ENCODE assay signal across 1 cellular context in the genomic region with DNA sequence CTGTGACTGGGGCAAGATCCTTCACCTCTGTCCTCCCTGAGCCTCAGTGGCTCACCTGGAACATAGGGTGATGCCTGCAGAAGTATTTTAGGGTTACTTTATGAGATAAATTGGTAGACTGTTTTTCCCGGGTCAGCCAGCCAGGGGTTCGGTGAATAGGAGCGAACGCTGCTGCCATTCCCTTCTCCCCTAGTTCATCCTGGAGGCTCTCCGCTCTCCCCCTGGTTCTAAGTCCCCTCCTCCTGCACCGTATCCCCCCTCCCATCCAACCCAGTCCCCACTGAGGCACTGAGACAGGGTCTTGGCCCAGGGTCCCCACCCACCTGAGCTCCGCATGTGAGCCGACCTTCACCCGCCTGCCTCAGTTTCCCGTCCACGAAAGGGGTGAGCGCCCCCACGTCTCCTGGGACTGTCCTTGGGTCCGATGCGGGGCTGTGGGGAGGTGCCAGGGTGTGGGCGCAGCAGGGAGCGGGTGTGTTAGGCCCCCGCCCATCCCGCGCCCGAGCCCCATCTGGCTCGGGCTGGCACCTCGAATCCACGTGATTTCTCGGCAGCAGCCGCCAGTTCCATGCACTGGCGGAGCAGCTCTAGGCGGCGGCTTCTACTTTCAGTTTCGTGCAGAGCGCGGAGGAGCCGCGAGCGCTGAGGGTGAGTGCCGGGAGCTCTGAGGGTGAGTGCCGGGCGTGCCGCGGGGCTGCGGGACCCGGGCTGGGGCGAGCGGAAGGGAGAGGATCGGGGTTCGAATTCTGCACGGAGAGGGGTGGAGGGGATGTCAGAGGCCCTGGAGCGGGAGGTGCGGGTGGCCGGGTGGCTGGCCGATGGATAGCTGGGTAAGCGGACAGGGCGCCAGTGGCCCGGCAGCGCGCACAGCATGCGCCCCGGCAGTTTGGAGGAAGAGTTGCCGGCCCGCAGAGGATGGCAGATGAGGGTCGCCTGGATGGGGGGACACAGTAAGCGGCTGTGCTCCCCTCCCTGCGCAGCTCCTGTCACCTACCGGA.
TF ChIP-seq lines count a peak whose summit lies in the region.

Gene NLRC5, plus strand, starts transcription at position 610 of the 998 bp plus-strand sequence. CDS start 31,156 bp downstream, outside the sequence.

TF ChIP-seq in GM12878, 131 proteins besides CTCF, POLR2A, EP300 and RAD21 (continued from another document and continues in another):
- TF ChIP-seq, protein P1, sequence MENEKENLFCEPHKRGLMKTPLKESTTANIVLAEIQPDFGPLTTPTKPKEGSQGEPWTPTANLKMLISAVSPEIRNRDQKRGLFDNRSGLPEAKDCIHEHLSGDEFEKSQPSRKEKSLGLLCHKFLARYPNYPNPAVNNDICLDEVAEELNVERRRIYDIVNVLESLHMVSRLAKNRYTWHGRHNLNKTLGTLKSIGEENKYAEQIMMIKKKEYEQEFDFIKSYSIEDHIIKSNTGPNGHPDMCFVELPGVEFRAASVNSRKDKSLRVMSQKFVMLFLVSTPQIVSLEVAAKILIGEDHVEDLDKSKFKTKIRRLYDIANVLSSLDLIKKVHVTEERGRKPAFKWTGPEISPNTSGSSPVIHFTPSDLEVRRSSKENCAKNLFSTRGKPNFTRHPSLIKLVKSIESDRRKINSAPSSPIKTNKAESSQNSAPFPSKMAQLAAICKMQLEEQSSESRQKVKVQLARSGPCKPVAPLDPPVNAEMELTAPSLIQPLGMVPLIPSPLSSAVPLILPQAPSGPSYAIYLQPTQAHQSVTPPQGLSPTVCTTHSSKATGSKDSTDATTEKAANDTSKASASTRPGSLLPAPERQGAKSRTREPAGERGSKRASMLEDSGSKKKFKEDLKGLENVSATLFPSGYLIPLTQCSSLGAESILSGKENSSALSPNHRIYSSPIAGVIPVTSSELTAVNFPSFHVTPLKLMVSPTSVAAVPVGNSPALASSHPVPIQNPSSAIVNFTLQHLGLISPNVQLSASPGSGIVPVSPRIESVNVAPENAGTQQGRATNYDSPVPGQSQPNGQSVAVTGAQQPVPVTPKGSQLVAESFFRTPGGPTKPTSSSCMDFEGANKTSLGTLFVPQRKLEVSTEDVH (IDR thresholded peaks at IDR 0.05; ENCODE audit: low read depth, partially characterized antibody): no peak
- no peak for TF ChIP-seq SPI1 (IDR thresholded peaks at IDR 0.05; ENCODE audit: borderline replicate concordance, insufficient read depth, low read depth, low read length)
- 0 out of 2 replicates have a peak, but pooled peaks have one; percentile 13 for TF ChIP-seq CHD1 (IDR thresholded peaks at IDR 0.05; ENCODE audit: low read depth, low read length)
- TF ChIP-seq CHD4 (IDR thresholded peaks at IDR 0.05): no peak
- no peak for TF ChIP-seq NR2C1 (IDR thresholded peaks at IDR 0.05)
- peak; percentile 45; the same call in 1 of the 2 replicates for TF ChIP-seq RB1 (IDR thresholded peaks at IDR 0.05; ENCODE audit: borderline replicate concordance)
- TF ChIP-seq MEF2B (IDR thresholded peaks at IDR 0.05; ENCODE audit: partially characterized antibody, poor library complexity, severe bottlenecking): peak; percentile 82
- TF ChIP-seq CBX3 (IDR thresholded peaks at IDR 0.05; ENCODE audit: borderline replicate concordance, low read depth): no peak
- no peak for TF ChIP-seq HSF1 (IDR thresholded peaks at IDR 0.05; ENCODE audit: low read depth, low read length)
- no peak; the same call in 1 of the 2 replicates for TF ChIP-seq STAT3 (IDR thresholded peaks at IDR 0.05; ENCODE audit: low read depth, low read length)
- TF ChIP-seq JUND (IDR thresholded peaks at IDR 0.05; ENCODE audit: low read depth, low read length): 0 out of 2 replicates have a peak, but pooled peaks have one; percentile 5
- TF ChIP-seq POLR2AphosphoS5 (IDR thresholded peaks at IDR 0.05; ENCODE audit: low read length): no peak
- TF ChIP-seq BRCA1 (IDR thresholded peaks at IDR 0.05; ENCODE audit: low read depth, low read length): no peak
- no peak for TF ChIP-seq RUNX3 (IDR thresholded peaks at IDR 0.05; ENCODE audit: low read length)
- no peak for TF ChIP-seq SP1 (IDR thresholded peaks at IDR 0.05; ENCODE audit: low read depth, low read length)
- no peak for TF ChIP-seq ZSCAN29 (IDR thresholded peaks at IDR 0.05)
- TF ChIP-seq ZBTB4 (CRISPR knock-in tag; IDR thresholded peaks at IDR 0.05): no peak
- peak; percentile 31; the same call in 1 of the 2 replicates for TF ChIP-seq NR2F1 (conservative IDR thresholded peaks at IDR 0.05)
- TF ChIP-seq ZZZ3 (IDR thresholded peaks at IDR 0.05; ENCODE audit: control insufficient read depth, insufficient read length, low read depth): no peak
- no peak for TF ChIP-seq HDAC2 (IDR thresholded peaks at IDR 0.05)
- TF ChIP-seq CBX5 (IDR thresholded peaks at IDR 0.05; ENCODE audit: low read depth): no peak
- no peak for TF ChIP-seq SMAD1 (IDR thresholded peaks at IDR 0.05; ENCODE audit: low read depth, partially characterized antibody)
- TF ChIP-seq BACH1 (IDR thresholded peaks at IDR 0.05; ENCODE audit: borderline replicate concordance): 0 out of 2 replicates have a peak, but pooled peaks have one; percentile 37
- TF ChIP-seq HDAC6 (IDR thresholded peaks at IDR 0.05; ENCODE audit: unreplicated experiment): peak; percentile 76
- 0 out of 2 replicates have a peak, but pooled peaks have one; percentile 57 for TF ChIP-seq TCF3 (IDR thresholded peaks at IDR 0.05; ENCODE audit: borderline replicate concordance, insufficient read depth, low read depth, low read length)
- TF ChIP-seq PRDM15 (CRISPR knock-in tag; IDR thresholded peaks at IDR 0.05): no peak
- no peak for TF ChIP-seq CEBPB (IDR thresholded peaks at IDR 0.05; ENCODE audit: borderline replicate concordance in 1 of 2, low read depth in 2 of 2, low read length in 2 of 2)
- no peak for TF ChIP-seq NFXL1 (IDR thresholded peaks at IDR 0.05; ENCODE audit: borderline replicate concordance)
- TF ChIP-seq MYB (IDR thresholded peaks at IDR 0.05; ENCODE audit: borderline replicate concordance, low read depth, low read length): no peak
- no peak for TF ChIP-seq CUX1 (IDR thresholded peaks at IDR 0.05; ENCODE audit: insufficient replicate concordance, low read depth, low read length)
- no peak for TF ChIP-seq RFX5 (IDR thresholded peaks at IDR 0.05; ENCODE audit: low read depth, low read length)
- TF ChIP-seq KLF5 (IDR thresholded peaks at IDR 0.05; ENCODE audit: partially characterized antibody): no peak
- TF ChIP-seq, protein P2, sequence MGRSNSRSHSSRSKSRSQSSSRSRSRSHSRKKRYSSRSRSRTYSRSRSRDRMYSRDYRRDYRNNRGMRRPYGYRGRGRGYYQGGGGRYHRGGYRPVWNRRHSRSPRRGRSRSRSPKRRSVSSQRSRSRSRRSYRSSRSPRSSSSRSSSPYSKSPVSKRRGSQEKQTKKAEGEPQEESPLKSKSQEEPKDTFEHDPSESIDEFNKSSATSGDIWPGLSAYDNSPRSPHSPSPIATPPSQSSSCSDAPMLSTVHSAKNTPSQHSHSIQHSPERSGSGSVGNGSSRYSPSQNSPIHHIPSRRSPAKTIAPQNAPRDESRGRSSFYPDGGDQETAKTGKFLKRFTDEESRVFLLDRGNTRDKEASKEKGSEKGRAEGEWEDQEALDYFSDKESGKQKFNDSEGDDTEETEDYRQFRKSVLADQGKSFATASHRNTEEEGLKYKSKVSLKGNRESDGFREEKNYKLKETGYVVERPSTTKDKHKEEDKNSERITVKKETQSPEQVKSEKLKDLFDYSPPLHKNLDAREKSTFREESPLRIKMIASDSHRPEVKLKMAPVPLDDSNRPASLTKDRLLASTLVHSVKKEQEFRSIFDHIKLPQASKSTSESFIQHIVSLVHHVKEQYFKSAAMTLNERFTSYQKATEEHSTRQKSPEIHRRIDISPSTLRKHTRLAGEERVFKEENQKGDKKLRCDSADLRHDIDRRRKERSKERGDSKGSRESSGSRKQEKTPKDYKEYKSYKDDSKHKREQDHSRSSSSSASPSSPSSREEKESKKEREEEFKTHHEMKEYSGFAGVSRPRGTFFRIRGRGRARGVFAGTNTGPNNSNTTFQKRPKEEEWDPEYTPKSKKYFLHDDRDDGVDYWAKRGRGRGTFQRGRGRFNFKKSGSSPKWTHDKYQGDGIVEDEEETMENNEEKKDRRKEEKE (IDR thresholded peaks at IDR 0.05): no peak
- no peak for TF ChIP-seq JUNB (IDR thresholded peaks at IDR 0.05)
- TF ChIP-seq STAT1 (conservative IDR thresholded peaks at IDR 0.05): peak; percentile 28; the same call in 1 of the 2 replicates
- no peak for TF ChIP-seq FOXK2 (IDR thresholded peaks at IDR 0.05)
- TF ChIP-seq YY1 (IDR thresholded peaks at IDR 0.05; ENCODE audit: low read depth, low read length): peak; percentile 40; the same call in 1 of the 2 replicates
